ENCODE assay signal across 21 cellular contexts in the genomic region with DNA sequence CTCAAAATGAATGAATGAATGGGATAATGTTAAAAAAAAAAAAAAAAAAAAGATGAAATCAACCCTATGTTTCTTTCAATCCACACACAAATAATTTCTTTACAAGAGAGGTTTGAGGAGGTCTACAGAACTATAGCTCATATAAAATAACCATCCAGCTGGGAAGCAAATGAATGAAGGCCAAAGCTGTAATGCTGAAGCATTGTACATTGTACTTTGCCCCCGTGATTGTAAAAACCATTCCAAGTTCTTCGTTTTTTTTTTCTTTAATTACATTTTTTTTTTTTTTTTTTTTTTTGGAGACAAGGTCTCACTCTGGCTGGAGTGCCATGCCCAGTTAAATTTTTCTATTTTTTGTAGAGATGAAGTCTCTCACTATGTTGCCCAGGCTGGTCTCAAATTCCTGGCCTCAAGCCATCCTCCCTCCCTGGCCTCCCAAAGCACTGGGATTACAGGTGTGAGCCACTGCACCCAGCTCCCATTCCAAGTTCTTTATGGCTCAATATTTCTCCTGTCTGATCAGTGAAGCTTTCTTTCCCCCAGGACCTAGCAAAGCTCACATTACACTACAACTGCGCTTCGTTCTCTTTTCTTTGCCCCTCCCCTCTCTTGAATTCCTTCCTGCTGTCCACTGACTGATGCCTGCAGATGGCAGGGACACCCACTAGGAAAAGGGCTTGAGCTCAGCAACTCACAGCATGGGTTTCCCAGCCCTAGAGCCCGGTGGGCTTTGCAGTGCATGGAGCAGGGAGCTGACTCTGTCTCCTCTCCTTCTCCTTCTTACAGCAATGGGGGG. TPM values are rescaled to one million over a fixed set of nuclear protein-coding genes. Genes with fewer than 3 reads are reported as not detected.
DNase-seq lines count a peak whose midpoint lies in the region; ATAC-seq and TF ChIP-seq lines count a peak whose summit lies in the region.
"Had no signal": no experiment of that assay in that cellular context is flagged by ENCODE, and none has a peak within 500 bp of the region (broad histone marks: within the 10 kb centered on the region; RNA-seq: fewer than 3 reads in every experiment).

No MANE protein-coding gene starts in this region.

- no peak overlapping the region for H3K9ac ChIP-seq in H9 (ENCODE audit: extremely low read depth, insufficient read length, low read length)
- H3K9ac ChIP-seq: BLaER1, SK-N-SH had no signal

- no peak overlapping the region for H2BK120ac ChIP-seq in H9 (ENCODE audit: low read depth, low read length, poor library complexity, severe bottlenecking)

- H3K36me3 Mint-ChIP-seq in H9 (ENCODE audit: insufficient read depth in 1 of 3, low read depth in 3 of 3) (no peaks in the 10 kb centered on the region; a peak in 1 of 7 replicates), WTC11 (no peaks in the 10 kb centered on the region)
- H3K36me3 Mint-ChIP-seq: activated naive CD8-positive, alpha-beta T cell treated with anti-CD3 and anti-CD28 coated beads, Interleukin-2, amount 10 ng/mL, durations not matched to agents 7 days and 5 days; immature natural killer cell had no signal

- no peak overlapping the region for H3K4me3 ChIP-seq in OCI-LY7 (ENCODE audit: low read depth, low read length, poor library complexity, severe bottlenecking)
- H3K4me3 ChIP-seq: BLaER1 had no signal

- H2AK5ac ChIP-seq in H9 (ENCODE audit: insufficient read length, low read length) = no peak overlapping the region

- no peak overlapping the region for H4K91ac ChIP-seq in H9 (ENCODE audit: insufficient read length, low read depth, low read length)

- H2AFZ ChIP-seq in H9 (ENCODE audit: low read length) = peak overlapping the region; percentile 60
- no peak overlapping the region for H2AFZ ChIP-seq in OCI-LY7 (ENCODE audit: low read length)

- no peaks in the 10 kb centered on the region for H3K79me1 ChIP-seq in H9 (ENCODE audit: insufficient read depth, low read depth, low read length, poor library complexity, severe bottlenecking)

- H2BK12ac ChIP-seq in H9 (ENCODE audit: insufficient read length, low read depth, low read length) = no peak overlapping the region

- H3K4ac ChIP-seq in H9 (ENCODE audit: low read depth, low read length) = no peak overlapping the region

- POLR2A ChIA-PET in WTC11 (lab: Charles Lee) (interaction anchor here (0.6 kb wide), 2 partner anchors 36 to 352 kb away, joined by 3 to 5 read pairs; no protein-coding TSS in a partner anchor), OCI-LY7 (lab: Charles Lee) (interaction anchor here (0.5 to 0.7 kb wide), 3 partner anchors 39 to 78 kb away, joined by 3 to 6 read pairs (median 5); no protein-coding TSS in a partner anchor)

- no peak overlapping the region for H3K14ac ChIP-seq in H9 (ENCODE audit: insufficient read depth, low read length)

- intact Hi-C loops in OCI-LY7 (cut with micrococcal nuclease; ENCODE audit: unreplicated experiment) = no loop called here

- no peak overlapping the region for H4K5ac ChIP-seq in H9 (ENCODE audit: insufficient read length, low read depth, low read length)

- H3T11ph ChIP-seq in H9 (ENCODE audit: low read length) = no peak overlapping the region

- H3K79me2 ChIP-seq in H9 (ENCODE audit: insufficient read depth, low read length) (no peaks in the 10 kb centered on the region), OCI-LY7 (ENCODE audit: insufficient read depth, low read depth, low read length) (no peaks in the 10 kb centered on the region)

- no peaks in the 10 kb centered on the region for H4K20me1 ChIP-seq in H9 (ENCODE audit: control insufficient read depth, insufficient read depth, insufficient read length)
- no peaks in the 10 kb centered on the region for H4K20me1 ChIP-seq in OCI-LY7 (ENCODE audit: insufficient read depth, low read length)
- H4K20me1 ChIP-seq: BLaER1 had no signal

- no peak overlapping the region for H4K8ac ChIP-seq in H9 (replicated peaks; ENCODE audit: insufficient read length, low read depth, low read length)

- H3K27ac Mint-ChIP-seq in H9 (peak overlapping the region in 1 of 3 experiments; percentile 18; a peak in 1 of 7 replicates), WTC11 (no peak overlapping the region; the same call in 1 of the 2 replicates)
- H3K27ac Mint-ChIP-seq: activated naive CD8-positive, alpha-beta T cell treated with anti-CD3 and anti-CD28 coated beads, Interleukin-2, amount 10 ng/mL, durations not matched to agents 7 days and 5 days; activated T-cell treated with anti-CD3 and anti-CD28 coated beads, Interleukin-2, amount 50 U/mL, for 24 hours; immature natural killer cell had no signal

- H3K9me2 ChIP-seq in OCI-LY7 (ENCODE audit: insufficient read depth, low read length) = no peaks in the 10 kb centered on the region
- H3K9me2 ChIP-seq: SK-N-SH had no signal

- no peak overlapping the region for H2BK15ac ChIP-seq in H9 (ENCODE audit: low read depth, low read length)

- H3K27me3 ChIP-seq in H9 (ENCODE audit: insufficient read depth, low read length) = no peaks in the 10 kb centered on the region
- H3K27me3 ChIP-seq: BLaER1 had no signal

- H3K4me2 ChIP-seq in H9 (ENCODE audit: insufficient read depth, insufficient read length, low read length) (no peak overlapping the region), OCI-LY7 (ENCODE audit: low read length) (no peak overlapping the region)
- H3K4me2 ChIP-seq: BLaER1, SK-N-SH had no signal

- no peak overlapping the region for H2BK20ac ChIP-seq in H9 (ENCODE audit: low read depth, low read length, poor library complexity, severe bottlenecking)

- H3K18ac ChIP-seq in H9 (ENCODE audit: insufficient read length, low read depth, low read length) = no peak overlapping the region

- peaks cover 4% of the 10 kb centered on the region; the same call in 1 of the 2 replicates for H3K4me1 ChIP-seq in H9 (ENCODE audit: insufficient read depth, low read length)
- H3K4me1 ChIP-seq in OCI-LY7 (ENCODE audit: insufficient read depth, low read length, poor library complexity, severe bottlenecking) = no peaks in the 10 kb centered on the region
- H3K4me1 ChIP-seq: BLaER1, foreskin keratinocyte had no signal

- H3K4me3 Mint-ChIP-seq in H9 (no peak overlapping the region), WTC11 (no peak overlapping the region)
- H3K4me3 Mint-ChIP-seq: activated naive CD8-positive, alpha-beta T cell treated with anti-CD3 and anti-CD28 coated beads, Interleukin-2, amount 10 ng/mL, durations not matched to agents 7 days and 5 days; activated T-cell treated with anti-CD3 and anti-CD28 coated beads, Interleukin-2, amount 50 U/mL, for 24 hours; immature natural killer cell had no signal

- H3K27ac ChIP-seq in H9 (ENCODE audit: insufficient read length, low read depth, low read length) = no peak overlapping the region
- no peak overlapping the region for H3K27ac ChIP-seq in OCI-LY7 (ENCODE audit: low read depth, low read length, poor library complexity, severe bottlenecking)
- H3K27ac ChIP-seq: BLaER1, foreskin keratinocyte had no signal

- H3K23me2 ChIP-seq in H9 (ENCODE audit: insufficient read length, low read depth, low read length, poor library complexity, severe bottlenecking) = no peaks in the 10 kb centered on the region

- H3K36me3 ChIP-seq in OCI-LY7 (ENCODE audit: insufficient read depth, low read length) = no peaks in the 10 kb centered on the region
- H3K36me3 ChIP-seq: BLaER1 had no signal

- H3K9me3 ChIP-seq in H9 (ENCODE audit: control insufficient read depth, low read depth, low read length) (no peaks in the 10 kb centered on the region), OCI-LY7 (ENCODE audit: low read length) (no peaks in the 10 kb centered on the region)
- H3K9me3 ChIP-seq: BLaER1, SK-N-SH had no signal

- DNase-seq in DMS 273 (lab: John Stamatoyannopoulos, UW; ENCODE audit: unreplicated experiment) = peak; percentile 68
- peak; percentile 50 for DNase-seq in H9
- peak; percentile 17 for DNase-seq in WTC11 (ENCODE audit: low spot score)
- peak; percentile 45 for DNase-seq in iris pigment epithelial cell (ENCODE audit: low read depth)
- DNase-seq in OCI-LY7 (ENCODE audit: low spot score) = no peak
- no peak for DNase-seq in activated effector memory CD4-positive, alpha-beta T cell treated with anti-CD3 and anti-CD28 coated beads, Interleukin-2, amount 50 U/mL, for 16 hours
- no peak for DNase-seq in NCI-H187 (lab: John Stamatoyannopoulos, UW)
- DNase-seq: activated CD4-positive, alpha-beta T cell treated with anti-CD3 and anti-CD28 coated beads, Interleukin-2, amount 50 U/mL, for 48 hours; activated naive CD8-positive, alpha-beta T cell treated with anti-CD3 and anti-CD28 coated beads, Interleukin-2, amount 10 ng/mL, durations not matched to agents 7 days and 5 days; activated T-cell treated with anti-CD3 and anti-CD28 coated beads, Interleukin-2, amount 50 U/mL, for 24 hours; DMS153; foreskin keratinocyte; immature natural killer cell; Karpas-422; mesenchymal stem cell; NCI-H187 treated with DMSO at 0.1 percent for 48 hours; SK-N-SH; stimulated activated CD4-positive, alpha-beta T cell treated with anti-CD3 and anti-CD28 coated beads, Interleukin-4, amount 100 ng/mL, for 4 hours had no signal

- no peak overlapping the region for H3K23ac ChIP-seq in H9 (ENCODE audit: insufficient read length, low read depth, low read length)

- peaks cover 13% of the 10 kb centered on the region in 2 experiments for H3K4me1 Mint-ChIP-seq in H9
- peaks cover 10% of the 10 kb centered on the region for H3K4me1 Mint-ChIP-seq in WTC11
- H3K4me1 Mint-ChIP-seq: immature natural killer cell had no signal

- TF ChIP-seq CTCF in H9 (conservative IDR thresholded peaks at IDR 0.05) = no peak
- no peak for TF ChIP-seq CTCF in WTC11 (IDR thresholded peaks at IDR 0.05)
- no peak for TF ChIP-seq CTCF in OCI-LY7 (conservative IDR thresholded peaks at IDR 0.05; ENCODE audit: low read length)

- no peak overlapping the region for H3K56ac ChIP-seq in H9 (ENCODE audit: insufficient read length, low read depth, low read length)

- no peaks in the 10 kb centered on the region for H3K9me3 Mint-ChIP-seq in H9
- H3K9me3 Mint-ChIP-seq in WTC11 = peaks cover 9% of the 10 kb centered on the region; the same call in 1 of the 2 replicates
- H3K9me3 Mint-ChIP-seq: activated naive CD8-positive, alpha-beta T cell treated with anti-CD3 and anti-CD28 coated beads, Interleukin-2, amount 10 ng/mL, durations not matched to agents 7 days and 5 days; activated T-cell treated with anti-CD3 and anti-CD28 coated beads, Interleukin-2, amount 50 U/mL, for 24 hours had no signal

- H3K27me3 Mint-ChIP-seq in H9 (ENCODE audit: low read depth) (peaks cover 1% of the 10 kb centered on the region; the same call in 1 of the 2 replicates), WTC11 (ENCODE audit: low read depth) (no peaks in the 10 kb centered on the region; the same call in 1 of the 2 replicates)

- H2BK5ac ChIP-seq in H9 (ENCODE audit: insufficient read length, low read length) = no peak overlapping the region

- BruUV-seq in OCI-LY7 (replicated peaks; lab: Mats Ljungman, UMichigan) = no TSS peak

- CTCF ChIA-PET in WTC11 (lab: Charles Lee) (interaction anchor here (1.2 to 1.8 kb wide), 2 partner anchors 75 to 77 kb away, joined by 7 to 9 read pairs; no protein-coding TSS in a partner anchor), OCI-LY7 (lab: Charles Lee; ENCODE audit: unreplicated experiment) (no interaction called here)

- ATAC-seq in WTC11 (peak; percentile 81), GM18870 (IDR thresholded peaks at IDR 0.05; ENCODE audit: unreplicated experiment) (no peak)
- ATAC-seq: foreskin keratinocyte, sciatic nerve had no signal

- no CpG with 5 or more reads among the region's 5 CpGs for WGBS in H9 (ENCODE audit: extremely low coverage, insufficient read length, low lambda C conversion rate)

RNA-seq across cellular contexts. Expression of a gene that starts 53.0 kb away (rescaled TPM):
- total RNA-seq in H9 (2021) (756 and 774 TPM in 2 replicates), WTC11 (2021) (484 to 634 TPM (median 500 TPM) in 3 replicates), OCI-LY7 (2022) (464 and 544 TPM in 2 replicates)
- 580 and 640 TPM in 2 replicates for total RNA-seq in OCI-LY7 (2014; rRNA removed; shearing (Covaris generic))

Comparison
In these comparisons a context has a peak if more than half of its experiments do, and no peak if none do; other contexts are left out.
1. DNase-seq: peak in DMS 273 (single experiment), H9 (single experiment), WTC11 (single experiment) and iris pigment epithelial cell (single experiment); none in OCI-LY7 (single experiment), activated effector memory CD4-positive, alpha-beta T cell treated with anti-CD3 and anti-CD28 coated beads, Interleukin-2, amount 50 U/mL, for 16 hours (single experiment) and NCI-H187 (0 of 2).